Comparison of ENCODE assay signal across 1 cellular context in genomic region chr19:44749994-44750393, GRCh38.
TF ChIP-seq lines count a peak whose summit lies in the region.

No MANE protein-coding gene starts in this region.

TF ChIP-seq in K562, 482 proteins besides CTCF, POLR2A, EP300 and RAD21 (continued from another document):
- TF ChIP-seq ZMIZ1 (IDR thresholded peaks at IDR 0.05; ENCODE audit: low read depth in 2 of 2, low read length in 2 of 2): no peak
- no peak for TF ChIP-seq ELF1 (tag; IDR thresholded peaks at IDR 0.05)
- TF ChIP-seq THRA (IDR thresholded peaks at IDR 0.05): no peak
- peak; percentile 93 for TF ChIP-seq RBM25 (IDR thresholded peaks at IDR 0.05; ENCODE audit: low read depth, low read length, severe bottlenecking)
- peak; percentile 84; the same call in 1 of the 2 replicates for TF ChIP-seq SMARCA5 (IDR thresholded peaks at IDR 0.05)
- no peak for TF ChIP-seq XRCC4 (IDR thresholded peaks at IDR 0.05; ENCODE audit: extremely low read depth, insufficient read depth, insufficient read length)
- TF ChIP-seq BCOR (IDR thresholded peaks at IDR 0.05): peak; percentile 96
- 0 out of 2 replicates have a peak, but pooled peaks have one; percentile 52 for TF ChIP-seq ADNP (tag; IDR thresholded peaks at IDR 0.05)
- no peak for TF ChIP-seq ZNF778 (CRISPR knock-in tag; IDR thresholded peaks at IDR 0.05)
- no peak for TF ChIP-seq E2F5 (CRISPR knock-in tag; IDR thresholded peaks at IDR 0.05)
- TF ChIP-seq SRSF3 (IDR thresholded peaks at IDR 0.05; ENCODE audit: insufficient read depth, low read length): no peak
- TF ChIP-seq ZHX1 (conservative IDR thresholded peaks at IDR 0.05; ENCODE audit: low read length): no peak
- TF ChIP-seq ZNF12 (CRISPR knock-in tag; IDR thresholded peaks at IDR 0.05): no peak
- TF ChIP-seq TFAP4 (CRISPR knock-in tag; IDR thresholded peaks at IDR 0.05; ENCODE audit: borderline replicate concordance): 0 out of 2 replicates have a peak, but pooled peaks have one; percentile 46
- no peak for TF ChIP-seq TSHZ1 (CRISPR knock-in tag; IDR thresholded peaks at IDR 0.05)
- no peak for TF ChIP-seq FIP1L1 (IDR thresholded peaks at IDR 0.05; ENCODE audit: low read depth, low read length, poor library complexity, severe bottlenecking)
- no peak for TF ChIP-seq ZNF224 (CRISPR knock-in tag; IDR thresholded peaks at IDR 0.05)
- TF ChIP-seq MAX (CRISPR knock-in tag; IDR thresholded peaks at IDR 0.05): no peak
- no peak for TF ChIP-seq MLLT1 (IDR thresholded peaks at IDR 0.05)
- no peak for TF ChIP-seq GABPA (tag; conservative IDR thresholded peaks at IDR 0.05; ENCODE audit: low read depth)
- no peak for TF ChIP-seq PML (IDR thresholded peaks at IDR 0.05; ENCODE audit: low read length)
- TF ChIP-seq ZFP91 (CRISPR knock-in tag; IDR thresholded peaks at IDR 0.05): no peak
- TF ChIP-seq GABPB2 (CRISPR knock-in tag; conservative IDR thresholded peaks at IDR 0.05): no peak
- TF ChIP-seq KLF13 (tag; IDR thresholded peaks at IDR 0.05; ENCODE audit: borderline replicate concordance, low read depth): no peak
- no peak for TF ChIP-seq MLX (CRISPR knock-in tag; conservative IDR thresholded peaks at IDR 0.05)
- TF ChIP-seq HDAC1 (IDR thresholded peaks at IDR 0.05): 0 out of 4 replicates have a peak, but pooled peaks of 1 of the 2 experiments have one; percentile 21
- TF ChIP-seq TFAM (CRISPR knock-in tag; conservative IDR thresholded peaks at IDR 0.05): no peak
- TF ChIP-seq NCOA1 (IDR thresholded peaks at IDR 0.05; ENCODE audit: low read depth): no peak
- TF ChIP-seq IFI16 (CRISPR knock-in tag; IDR thresholded peaks at IDR 0.05): no peak
- peak; percentile 20 for TF ChIP-seq PHF20 (IDR thresholded peaks at IDR 0.05; ENCODE audit: partially characterized antibody)
- TF ChIP-seq RHOXF2B (CRISPR knock-in tag; conservative IDR thresholded peaks at IDR 0.05): no peak
- TF ChIP-seq SNAPC5 (CRISPR knock-in tag; IDR thresholded peaks at IDR 0.05): no peak
- TF ChIP-seq AFF4 (CRISPR knock-in tag; IDR thresholded peaks at IDR 0.05): no peak
- no peak for TF ChIP-seq MEF2A (IDR thresholded peaks at IDR 0.05; ENCODE audit: control insufficient read depth, low read depth, low read length)
- TF ChIP-seq ZNF57 (CRISPR knock-in tag; IDR thresholded peaks at IDR 0.05): no peak
- TF ChIP-seq HDAC2 (IDR thresholded peaks at IDR 0.05): peak; percentile 73; the same call in 1 of the 2 replicates
- TF ChIP-seq FOXM1 (IDR thresholded peaks at IDR 0.05; ENCODE audit: low read depth): no peak
- TF ChIP-seq FOXM1 (CRISPR knock-in tag; IDR thresholded peaks at IDR 0.05; ENCODE audit: low read depth): no peak
